In the genomic region with DNA sequence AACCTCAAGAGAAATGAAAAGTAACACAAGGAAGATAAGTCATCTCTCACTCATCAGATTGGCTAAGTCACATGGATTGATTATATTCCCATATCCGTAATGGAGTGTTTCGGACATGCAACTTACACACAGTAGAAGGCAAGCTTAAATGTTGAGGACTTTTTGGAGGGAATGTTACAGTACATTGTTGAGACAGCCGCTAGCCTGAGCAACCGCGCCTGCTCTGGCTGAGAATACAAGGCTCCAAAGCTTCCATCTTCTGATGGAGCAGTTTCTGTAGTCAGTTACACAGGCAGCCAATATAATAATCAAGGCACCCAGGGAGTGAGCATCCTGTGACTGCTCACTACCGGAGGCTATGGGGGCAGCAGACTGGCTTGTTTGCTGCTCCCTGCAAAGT, we compare ENCODE assay signal across 8 cellular contexts. TPM values are rescaled to one million over a fixed set of nuclear protein-coding genes. Genes with fewer than 3 reads are reported as not detected.
DNase-seq lines count a peak whose midpoint lies in the region; ATAC-seq and TF ChIP-seq lines count a peak whose summit lies in the region.

No MANE protein-coding gene starts in this region.

- CTCF ChIA-PET in activated naive CD4-positive, alpha-beta T cell treated with anti-CD3 and anti-CD28 coated beads, Interleukin-2, amount 10 ng/mL, durations not matched to agents 7 days and 5 days (lab: Charles Lee): no interaction called here
- CTCF ChIA-PET in RWPE1 (lab: Yijun Ruan, JAX): interaction anchor here (0.7 kb wide), 1 partner anchor 188 kb away, joined by 3 read pairs; no protein-coding TSS in a partner anchor

- intact Hi-C loops in activated T-helper 1 cell treated with anti-CD3 and anti-CD28 coated beads, Interleukin-12 subunit alpha, Interleukin-12 subunit beta, Interleukin-2, Interleukin-4 antibody, amounts not matched to agents 30 ng/mL and 10 ng/mL and 1 ng/mL, durations not matched to agents 14 hours and 24 hours and 36 hours (cut with micrococcal nuclease): loop anchor here (1.0 to 5.0 kb wide), 5 partner anchors 41 to 650 kb away; a partner anchor contains a TSS
- intact Hi-C loops in left lung (cut with DNase I) (no loop called here), tibial artery (cut with DNase I; ENCODE audit: low total_unique reads) (loop anchor here (5.0 kb wide), 1 partner anchor 41 kb away; a partner anchor contains a TSS), body of pancreas (cut with DNase I) (no loop called here)

- H3K27me3 ChIP-seq in left lung: no peaks in the 10 kb centered on the region
- peaks cover 0 to 3% of the 10 kb centered on the region in 2 donors for H3K27me3 ChIP-seq in tibial artery
- no peaks in the 10 kb centered on the region for H3K27me3 ChIP-seq in body of pancreas

- peaks cover 9% of the 10 kb centered on the region for H3K27me3 Mint-ChIP-seq in activated naive CD4-positive, alpha-beta T cell treated with anti-CD3 and anti-CD28 coated beads, Interleukin-2, amount 10 ng/mL, durations not matched to agents 7 days and 5 days
- peaks cover 1% of the 10 kb centered on the region for H3K27me3 Mint-ChIP-seq in activated T-helper 1 cell treated with anti-CD3 and anti-CD28 coated beads, Interleukin-12 subunit alpha, Interleukin-12 subunit beta, Interleukin-2, Interleukin-4 antibody, amounts not matched to agents 30 ng/mL and 10 ng/mL and 1 ng/mL, durations not matched to agents 14 hours and 24 hours and 36 hours (ENCODE audit: insufficient read depth)

- POLR2A ChIA-PET in RWPE1 (lab: Yijun Ruan, JAX; ENCODE audit: low non-redundant PET): interaction anchor here (0.5 kb wide), 2 partner anchors 17 to 42 kb away, joined by 3 to 4 read pairs; no protein-coding TSS in a partner anchor

- H3K36me3 ChIP-seq in left lung (no peaks in the 10 kb centered on the region), tibial artery (no peaks in the 10 kb centered on the region), body of pancreas (replicated peaks in 1 of 2; ENCODE audit: insufficient read depth in 1 of 2, low read depth in 2 of 2) (no peaks in the 10 kb centered on the region)

- no peak for TF ChIP-seq POLR2A in body of pancreas (IDR thresholded peaks at IDR 0.05)

- ATAC-seq in left lung (no peak), body of pancreas (no peak)

- H3K9me3 ChIP-seq in left lung (no peaks in the 10 kb centered on the region), tibial artery (no peaks in the 10 kb centered on the region), body of pancreas (no peaks in the 10 kb centered on the region)

- DNase-seq in activated naive CD4-positive, alpha-beta T cell treated with anti-CD3 and anti-CD28 coated beads, Interleukin-2, amount 10 ng/mL, durations not matched to agents 7 days and 5 days: no peak
- DNase-seq in activated naive CD4-positive, alpha-beta T cell treated with Interleukin-2 at 50 U/mL for 16 hours: no peak
- no peak for DNase-seq in activated T-helper 1 cell treated with anti-CD3 and anti-CD28 coated beads, Interleukin-12 subunit alpha, Interleukin-12 subunit beta, Interleukin-2, Interleukin-4 antibody, amounts not matched to agents 30 ng/mL and 10 ng/mL and 1 ng/mL, durations not matched to agents 14 hours and 24 hours and 36 hours (ENCODE audit: low spot score)
- no peak for DNase-seq in left lung
- no peak for DNase-seq in tibial artery
- DNase-seq in RWPE1 (ENCODE audit: low spot score): no peak
- DNase-seq in HPDE6-E6E7 (ENCODE audit: extremely low spot score): no peak
- no peak for DNase-seq in body of pancreas

- H3K9me3 Mint-ChIP-seq in activated naive CD4-positive, alpha-beta T cell treated with anti-CD3 and anti-CD28 coated beads, Interleukin-2, amount 10 ng/mL, durations not matched to agents 7 days and 5 days: peaks cover 7% of the 10 kb centered on the region
- H3K9me3 Mint-ChIP-seq in activated T-helper 1 cell treated with anti-CD3 and anti-CD28 coated beads, Interleukin-12 subunit alpha, Interleukin-12 subunit beta, Interleukin-2, Interleukin-4 antibody, amounts not matched to agents 30 ng/mL and 10 ng/mL and 1 ng/mL, durations not matched to agents 14 hours and 24 hours and 36 hours: peaks cover 8% of the 10 kb centered on the region

- no peak for TF ChIP-seq CTCF in left lung (IDR thresholded peaks at IDR 0.05)
- TF ChIP-seq CTCF in tibial artery (IDR thresholded peaks at IDR 0.05): no peak
- no peak for TF ChIP-seq CTCF in RWPE1 (conservative IDR thresholded peaks at IDR 0.05; ENCODE audit: low read depth)
- no peak for TF ChIP-seq CTCF in body of pancreas (IDR thresholded peaks at IDR 0.05)

- peak overlapping the region; percentile 89 for H3K27ac Mint-ChIP-seq in activated naive CD4-positive, alpha-beta T cell treated with anti-CD3 and anti-CD28 coated beads, Interleukin-2, amount 10 ng/mL, durations not matched to agents 7 days and 5 days
- peak overlapping the region; percentile 73 for H3K27ac Mint-ChIP-seq in activated T-helper 1 cell treated with anti-CD3 and anti-CD28 coated beads, Interleukin-12 subunit alpha, Interleukin-12 subunit beta, Interleukin-2, Interleukin-4 antibody, amounts not matched to agents 30 ng/mL and 10 ng/mL and 1 ng/mL, durations not matched to agents 14 hours and 24 hours and 36 hours

- 25 to 38% methylated on average over 6 of the region's 6 CpGs for WGBS in body of pancreas, 2 donors

- H3K27ac ChIP-seq in left lung: peak overlapping the region; percentile 87 to 96
- H3K27ac ChIP-seq in tibial artery: peak overlapping the region in 1 of 2 donors; percentile 86
- no peak overlapping the region; the same call in 1 of the 2 replicates for H3K27ac ChIP-seq in RWPE1
- peak overlapping the region in 2 of 4 donors; percentile 78 to 81 for H3K27ac ChIP-seq in body of pancreas

- peaks cover 33% of the 10 kb centered on the region for H3K4me1 Mint-ChIP-seq in activated naive CD4-positive, alpha-beta T cell treated with anti-CD3 and anti-CD28 coated beads, Interleukin-2, amount 10 ng/mL, durations not matched to agents 7 days and 5 days
- peaks cover 38% of the 10 kb centered on the region for H3K4me1 Mint-ChIP-seq in activated T-helper 1 cell treated with anti-CD3 and anti-CD28 coated beads, Interleukin-12 subunit alpha, Interleukin-12 subunit beta, Interleukin-2, Interleukin-4 antibody, amounts not matched to agents 30 ng/mL and 10 ng/mL and 1 ng/mL, durations not matched to agents 14 hours and 24 hours and 36 hours (ENCODE audit: low read depth)

- H3K4me3 Mint-ChIP-seq in activated naive CD4-positive, alpha-beta T cell treated with anti-CD3 and anti-CD28 coated beads, Interleukin-2, amount 10 ng/mL, durations not matched to agents 7 days and 5 days: peak overlapping the region; percentile 70
- H3K4me3 Mint-ChIP-seq in activated T-helper 1 cell treated with anti-CD3 and anti-CD28 coated beads, Interleukin-12 subunit alpha, Interleukin-12 subunit beta, Interleukin-2, Interleukin-4 antibody, amounts not matched to agents 30 ng/mL and 10 ng/mL and 1 ng/mL, durations not matched to agents 14 hours and 24 hours and 36 hours: peak overlapping the region; percentile 87

- H3K4me1 ChIP-seq in left lung: peaks cover 6 to 22% of the 10 kb centered on the region in 2 donors
- H3K4me1 ChIP-seq in tibial artery: peaks cover 0 to 17% (median 7%) of the 10 kb centered on the region in 4 donors
- peaks cover 18% of the 10 kb centered on the region for H3K4me1 ChIP-seq in body of pancreas

- no peaks in the 10 kb centered on the region for H3K36me3 Mint-ChIP-seq in activated naive CD4-positive, alpha-beta T cell treated with anti-CD3 and anti-CD28 coated beads, Interleukin-2, amount 10 ng/mL, durations not matched to agents 7 days and 5 days
- H3K36me3 Mint-ChIP-seq in activated T-helper 1 cell treated with anti-CD3 and anti-CD28 coated beads, Interleukin-12 subunit alpha, Interleukin-12 subunit beta, Interleukin-2, Interleukin-4 antibody, amounts not matched to agents 30 ng/mL and 10 ng/mL and 1 ng/mL, durations not matched to agents 14 hours and 24 hours and 36 hours (ENCODE audit: low read depth): no peaks in the 10 kb centered on the region

- H3K4me3 ChIP-seq in left lung: peak overlapping the region; percentile 85 to 91
- peak overlapping the region; percentile 92 to 97 for H3K4me3 ChIP-seq in tibial artery
- peak overlapping the region in 1 of 2 donors; percentile 50 for H3K4me3 ChIP-seq in body of pancreas

RNA-seq across cellular contexts. Expression of a gene that starts 1.0 kb away (rescaled TPM):
- total RNA-seq in activated T-helper 1 cell treated with anti-CD3 and anti-CD28 coated beads, Interleukin-12 subunit alpha, Interleukin-12 subunit beta, Interleukin-2, Interleukin-4 antibody, amounts not matched to agents 30 ng/mL and 10 ng/mL and 1 ng/mL, durations not matched to agents 14 hours and 24 hours and 36 hours: 3.9 and 5.6 TPM in 2 replicates
- total RNA-seq in left lung (10 to 100 TPM; 15.5 to 31.8 TPM), body of pancreas (10 to 100 TPM; 14.5 to 32.2 TPM)

RNA-seq across cellular contexts. Expression of a gene that starts 40.3 kb away (rescaled TPM):
- 1.5 TPM in 2 replicates for total RNA-seq in activated T-helper 1 cell treated with anti-CD3 and anti-CD28 coated beads, Interleukin-12 subunit alpha, Interleukin-12 subunit beta, Interleukin-2, Interleukin-4 antibody, amounts not matched to agents 30 ng/mL and 10 ng/mL and 1 ng/mL, durations not matched to agents 14 hours and 24 hours and 36 hours
- total RNA-seq in left lung: 10 to 100 TPM; 13.5 to 17.5 TPM
- 10 to 100 TPM in 1 of 2 donors, 1 to 10 TPM in 1; 9.6 to 16.5 TPM for total RNA-seq in body of pancreas

Comparison
In these comparisons a context has a peak if more than half of its experiments do, and no peak if none do; other contexts are left out.
1. intact Hi-C loops: an anchor here in activated T-helper 1 cell treated with anti-CD3 and anti-CD28 coated beads, Interleukin-12 subunit alpha, Interleukin-12 subunit beta, Interleukin-2, Interleukin-4 antibody, amounts not matched to agents 30 ng/mL and 10 ng/mL and 1 ng/mL, durations not matched to agents 14 hours and 24 hours and 36 hours (1.0 to 5.0 kb wide) and tibial artery (5.0 kb wide); none called in left lung and body of pancreas.